ENCODE assay signal across 8 cellular contexts in genomic region chr1:150514913-150515327, GRCh38. TPM values are rescaled to one million over a fixed set of nuclear protein-coding genes. Genes with fewer than 3 reads are reported as not detected.
A peak's percentile ranks its signal among the peaks of the same experiment; 100 is the strongest.
DNase-seq lines count a peak whose midpoint lies in the region; ATAC-seq and TF ChIP-seq lines count a peak whose summit lies in the region.

No MANE protein-coding gene starts in this region.

- TF ChIP-seq POLR2A in esophagus muscularis mucosa (IDR thresholded peaks at IDR 0.05; ENCODE audit: low read depth): no peak

- DNase-seq in GM06990 (ENCODE audit: extremely low read depth, insufficient read length): no peak
- no peak for DNase-seq in PC-3
- no peak for DNase-seq in esophagus muscularis mucosa (ENCODE audit: extremely low spot score)
- no peak for DNase-seq in LoVo (ENCODE audit: low spot score)
- no peak for DNase-seq in COLO668 (lab: John Stamatoyannopoulos, UW; ENCODE audit: unreplicated experiment)

- H3K4me1 ChIP-seq in PC-3 (ENCODE audit: insufficient read depth, low read length): peaks cover 11% of the 10 kb centered on the region
- H3K4me1 ChIP-seq in esophagus muscularis mucosa: peaks cover 12 to 31% (median 30%) of the 10 kb centered on the region in 4 donors
- no peaks in the 10 kb centered on the region for H3K4me1 ChIP-seq in parathyroid adenoma

- H4K20me1 ChIP-seq in PC-3 (ENCODE audit: low read length): no peaks in the 10 kb centered on the region

- POLR2A ChIA-PET in PC-3 (lab: Charles Lee; ENCODE audit: unreplicated experiment): interaction anchor here (0.6 kb wide), 1 partner anchor 34 kb away, joined by 5 read pairs; no protein-coding TSS in a partner anchor

- H3K36me3 ChIP-seq in GM06990 (ENCODE audit: control insufficient read depth, insufficient read depth, low read length): no peaks in the 10 kb centered on the region; the same call in none of the 2 replicates
- no peaks in the 10 kb centered on the region for H3K36me3 ChIP-seq in PC-3 (ENCODE audit: low read depth, low read length)
- H3K36me3 ChIP-seq in esophagus muscularis mucosa: peaks cover 0 to 23% (median 15%) of the 10 kb centered on the region in 4 donors
- H3K36me3 ChIP-seq in parathyroid adenoma (ENCODE audit: control insufficient read depth, insufficient read depth, low read length): no peaks in the 10 kb centered on the region

- CTCF ChIA-PET in PC-3 (lab: Charles Lee): no interaction called here

- H3K27me3 ChIP-seq in GM06990 (replicated peaks; ENCODE audit: control insufficient read depth, insufficient read depth, low read length) (no peaks in the 10 kb centered on the region), PC-3 (ENCODE audit: low read length) (no peaks in the 10 kb centered on the region), esophagus muscularis mucosa (no peaks in the 10 kb centered on the region), parathyroid adenoma (ENCODE audit: control insufficient read depth, insufficient read depth, low read length) (no peaks in the 10 kb centered on the region)

- H3K27ac ChIP-seq in PC-3 (ENCODE audit: low read length) (no peak overlapping the region), esophagus muscularis mucosa (replicated peaks in 1 of 4) (peak overlapping the region; percentile 85 to 89 (median 87)), parathyroid adenoma (peak overlapping the region; percentile 39)

- no peaks in the 10 kb centered on the region for H3K9me2 ChIP-seq in PC-3 (replicated peaks; ENCODE audit: low read length)

- H3K4me2 ChIP-seq in PC-3 (ENCODE audit: low read length) (peak overlapping the region; percentile 81), parathyroid adenoma (ENCODE audit: low read length) (peak overlapping the region; percentile 86)

- H3F3A ChIP-seq in PC-3 (ENCODE audit: low read length, unreplicated experiment): no peaks in the 10 kb centered on the region

- H3K4me3 ChIP-seq in GM06990 (replicated peaks; ENCODE audit: low read depth, low read length) (peak overlapping the region; percentile 68), PC-3 (ENCODE audit: low read length) (peak overlapping the region; percentile 71), esophagus muscularis mucosa (peak overlapping the region; percentile 56 to 70 (median 62)), parathyroid adenoma (ENCODE audit: low read depth, low read length) (peak overlapping the region; percentile 80)

- ATAC-seq in PC-3 (no peak), GM21423 (IDR thresholded peaks at IDR 0.05; ENCODE audit: unreplicated experiment) (no peak), HG02588 (IDR thresholded peaks at IDR 0.05; ENCODE audit: unreplicated experiment) (no peak)

- 25% methylated on average over 20 of the region's 21 CpGs for WGBS in esophagus muscularis mucosa

- intact Hi-C loops in PC-3 (cut with micrococcal nuclease) (no loop called here), esophagus muscularis mucosa (cut with DNase I) (loop anchor here (5.0 kb wide), 1 partner anchor 43 kb away; no protein-coding TSS in a partner anchor)

- no peak for TF ChIP-seq CTCF in GM06990 (IDR thresholded peaks at IDR 0.05; ENCODE audit: insufficient read depth, low read length, poor library complexity, severe bottlenecking)
- TF ChIP-seq CTCF in PC-3 (conservative IDR thresholded peaks at IDR 0.05; ENCODE audit: low read depth, low read length): no peak
- no peak for TF ChIP-seq CTCF in esophagus muscularis mucosa (IDR thresholded peaks at IDR 0.05)
- TF ChIP-seq CTCF in parathyroid adenoma (IDR thresholded peaks at IDR 0.05): no peak

- no peaks in the 10 kb centered on the region for H3K79me2 ChIP-seq in PC-3 (ENCODE audit: low read length)
- no peaks in the 10 kb centered on the region for H3K79me2 ChIP-seq in parathyroid adenoma

- H2AFZ ChIP-seq in PC-3 (ENCODE audit: low read length): peak overlapping the region; percentile 92
- H2AFZ ChIP-seq in parathyroid adenoma: peak overlapping the region; percentile 93

- TF ChIP-seq EP300 in esophagus muscularis mucosa (IDR thresholded peaks at IDR 0.05): no peak

- H3K9me3 ChIP-seq in PC-3 (ENCODE audit: low read length) (no peaks in the 10 kb centered on the region), esophagus muscularis mucosa (no peaks in the 10 kb centered on the region), parathyroid adenoma (ENCODE audit: control insufficient read depth, low read length) (no peaks in the 10 kb centered on the region)

- TSS peak; percentile 95 for BruUV-seq in PC-3 (replicated peaks; lab: Mats Ljungman, UMichigan)

- peak overlapping the region; percentile 49 for H3K9ac ChIP-seq in PC-3 (ENCODE audit: low read length)
- H3K9ac ChIP-seq in parathyroid adenoma: no peak overlapping the region

RNA-seq across cellular contexts. Expression of gene FALEC, which starts 0.6 kb away (rescaled TPM):
- total RNA-seq in PC-3 (2014; rRNA removed) (0.73 TPM in 1 of 2 replicates, not detected in the other), esophagus muscularis mucosa (not detected)

RNA-seq across cellular contexts. Expression of gene ECM1, which starts 7.0 kb away (rescaled TPM):
- total RNA-seq in PC-3 (2014; rRNA removed) (2.3 and 3.7 TPM in 2 replicates), esophagus muscularis mucosa (10 to 100 TPM; 17.4 to 32.9 (median 18.6) TPM)

RNA-seq across cellular contexts. Expression of gene TARS2, which starts 27.7 kb away (rescaled TPM):
- 56.2 and 61.6 TPM in 2 replicates for total RNA-seq in PC-3 (2014; rRNA removed)
- total RNA-seq in esophagus muscularis mucosa: 10 to 100 TPM in 3 of 4 donors, 1 to 10 TPM in 1; 5.8 to 19.4 (median 12.8) TPM

RNA-seq across cellular contexts. Expression of gene ADAMTSL4, which starts 34.3 kb away (rescaled TPM):
- 0.81 and 0.87 TPM in 2 replicates for total RNA-seq in PC-3 (2014; rRNA removed)
- total RNA-seq in esophagus muscularis mucosa: 10 to 100 TPM; 33.6 to 86.1 (median 48.2) TPM
